Comparison of ENCODE assay signal across 11 cellular contexts in the genomic region with DNA sequence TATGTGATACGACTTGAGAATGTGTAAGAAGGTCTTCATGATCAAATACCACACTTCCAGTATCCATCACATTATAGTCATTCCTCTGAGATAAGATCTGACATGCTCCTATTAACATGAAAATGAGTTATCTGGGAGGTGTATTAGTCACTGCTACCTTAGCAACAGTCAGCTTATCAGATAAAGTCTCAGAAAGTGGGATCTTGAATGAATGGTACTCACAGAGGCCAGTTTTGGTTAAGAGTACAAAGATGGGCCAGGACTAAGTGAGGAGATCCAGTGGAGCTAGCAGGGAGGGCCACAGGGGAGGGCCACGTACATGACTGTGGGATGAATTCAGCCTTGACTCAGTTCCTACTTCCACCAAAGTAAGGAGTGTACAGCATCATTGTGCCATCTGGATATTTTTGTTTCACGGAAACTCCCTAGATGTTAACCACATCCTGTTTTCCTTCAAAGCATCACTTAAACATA.
A peak's percentile ranks its signal among the peaks of the same experiment; 100 is the strongest.
DNase-seq lines count a peak whose midpoint lies in the region; ATAC-seq lines count a peak whose summit lies in the region.
"Had no signal": no experiment of that assay in that cellular context is flagged by ENCODE, and none has a peak within 500 bp of the region (broad histone marks: within the 10 kb centered on the region; RNA-seq: fewer than 3 reads in every experiment).

No MANE protein-coding gene starts in this region.

- H2BK15ac ChIP-seq in mesendoderm (replicated peaks; ENCODE audit: low read depth): no peak overlapping the region

- H3K4me1 Mint-ChIP-seq in activated naive CD4-positive, alpha-beta T cell treated with anti-CD3 and anti-CD28 coated beads, Interleukin-2, amount 10 ng/mL, durations not matched to agents 7 days and 5 days: peaks cover 6% of the 10 kb centered on the region
- H3K4me1 Mint-ChIP-seq: immature natural killer cell had no signal

- no peaks in the 10 kb centered on the region for H3K27me3 ChIP-seq in mesendoderm (ENCODE audit: insufficient read depth, low read length, poor library complexity)
- H3K27me3 ChIP-seq: thyroid gland had no signal

- DNase-seq in SW 1271 (lab: John Stamatoyannopoulos, UW): peak; percentile 33 to 81
- peak; percentile 61 for DNase-seq in mesendoderm
- DNase-seq in NCI-H187 (lab: John Stamatoyannopoulos, UW): no peak
- no peak for DNase-seq in activated CD8-positive, alpha-beta memory T cell treated with anti-CD3 and anti-CD28 coated beads, Interleukin-2, amount 50 U/mL, for 4 hours
- no peak for DNase-seq in activated naive CD4-positive, alpha-beta T cell treated with anti-CD3 and anti-CD28 coated beads, Interleukin-2, amount 10 ng/mL, durations not matched to agents 7 days and 5 days
- DNase-seq: activated naive CD4-positive, alpha-beta T cell treated with anti-CD3 and anti-CD28 coated beads, Interleukin-2, amount 50 U/mL, for 16 hours; immature natural killer cell; thyroid gland had no signal

- H3K4me3 Mint-ChIP-seq in activated naive CD4-positive, alpha-beta T cell treated with anti-CD3 and anti-CD28 coated beads, Interleukin-2, amount 10 ng/mL, durations not matched to agents 7 days and 5 days: no peak overlapping the region
- H3K4me3 Mint-ChIP-seq: immature natural killer cell had no signal

- no peaks in the 10 kb centered on the region for H3K4me1 ChIP-seq in mesendoderm (ENCODE audit: control insufficient read depth, low read depth, low read length)

- no peak overlapping the region for H3K4me2 ChIP-seq in mesendoderm (ENCODE audit: low read length)

- H3K79me2 ChIP-seq in mesendoderm (ENCODE audit: control insufficient read depth, insufficient read depth, low read length): no peaks in the 10 kb centered on the region

- H3K27ac ChIP-seq in mesendoderm (ENCODE audit: low read depth, low read length): no peak overlapping the region
- H3K27ac ChIP-seq: thyroid gland had no signal

- no peak overlapping the region for H3K4me3 ChIP-seq in mesendoderm (ENCODE audit: low read length)
- H3K4me3 ChIP-seq: thyroid gland had no signal

- no peak overlapping the region for H2AK5ac ChIP-seq in mesendoderm (ENCODE audit: low read length)

- no CpG with 5 or more reads among the region's 3 CpGs for WGBS in mesendoderm (ENCODE audit: extremely low coverage, insufficient coverage, low lambda C conversion rate)

- no peaks in the 10 kb centered on the region for H3K9me3 Mint-ChIP-seq in activated naive CD4-positive, alpha-beta T cell treated with anti-CD3 and anti-CD28 coated beads, Interleukin-2, amount 10 ng/mL, durations not matched to agents 7 days and 5 days

- H3K18ac ChIP-seq in mesendoderm (ENCODE audit: low read length): no peak overlapping the region

- CTCF ChIA-PET in activated naive CD4-positive, alpha-beta T cell treated with anti-CD3 and anti-CD28 coated beads, Interleukin-2, amount 10 ng/mL, durations not matched to agents 7 days and 5 days (lab: Charles Lee): no interaction called here

- H3K9ac ChIP-seq in mesendoderm (ENCODE audit: low read length): no peak overlapping the region

- no peaks in the 10 kb centered on the region for H3K36me3 Mint-ChIP-seq in activated naive CD4-positive, alpha-beta T cell treated with anti-CD3 and anti-CD28 coated beads, Interleukin-2, amount 10 ng/mL, durations not matched to agents 7 days and 5 days
- H3K36me3 Mint-ChIP-seq: immature natural killer cell had no signal

- H2BK5ac ChIP-seq in mesendoderm (ENCODE audit: low read length): no peak overlapping the region

- H4K8ac ChIP-seq in mesendoderm (ENCODE audit: low read depth, low read length): no peak overlapping the region

- H3K56ac ChIP-seq in mesendoderm (ENCODE audit: low read length): no peak overlapping the region

- H4K5ac ChIP-seq in mesendoderm (ENCODE audit: low read length): no peak overlapping the region

- ATAC-seq in GM18870 (IDR thresholded peaks at IDR 0.05; ENCODE audit: unreplicated experiment) (peak; percentile 38), HG03108 (IDR thresholded peaks at IDR 0.05; ENCODE audit: unreplicated experiment) (peak; percentile 50), HG03571 (IDR thresholded peaks at IDR 0.05; ENCODE audit: unreplicated experiment) (no peak)

- no peaks in the 10 kb centered on the region for H3K79me1 ChIP-seq in mesendoderm (ENCODE audit: low read length)

- H3K36me3 ChIP-seq in mesendoderm (ENCODE audit: control insufficient read depth, insufficient read depth, low read length): no peaks in the 10 kb centered on the region
- H3K36me3 ChIP-seq: thyroid gland had no signal

- no peak overlapping the region for H3K23ac ChIP-seq in mesendoderm (ENCODE audit: low read length)

- H3K27me3 Mint-ChIP-seq in activated naive CD4-positive, alpha-beta T cell treated with anti-CD3 and anti-CD28 coated beads, Interleukin-2, amount 10 ng/mL, durations not matched to agents 7 days and 5 days: no peaks in the 10 kb centered on the region

- H3K4ac ChIP-seq in mesendoderm (ENCODE audit: low read depth, low read length): no peak overlapping the region

- no peak overlapping the region for H3K27ac Mint-ChIP-seq in activated naive CD4-positive, alpha-beta T cell treated with anti-CD3 and anti-CD28 coated beads, Interleukin-2, amount 10 ng/mL, durations not matched to agents 7 days and 5 days
- H3K27ac Mint-ChIP-seq: immature natural killer cell had no signal

- no peak overlapping the region for H2BK120ac ChIP-seq in mesendoderm (ENCODE audit: low read depth, low read length)

Comparison
In these comparisons a context has a peak if more than half of its experiments do, and no peak if none do; other contexts are left out.
1. DNase-seq: peak in SW 1271 (2 of 2) and mesendoderm (single experiment); none in NCI-H187 (0 of 2), activated CD8-positive, alpha-beta memory T cell treated with anti-CD3 and anti-CD28 coated beads, Interleukin-2, amount 50 U/mL, for 4 hours (single experiment) and activated naive CD4-positive, alpha-beta T cell treated with anti-CD3 and anti-CD28 coated beads, Interleukin-2, amount 10 ng/mL, durations not matched to agents 7 days and 5 days (single experiment).